Comparison of ENCODE assay signal across 1 cellular context in genomic region chr4:43356786-43357185, GRCh38.
TF ChIP-seq lines count a peak whose summit lies in the region.

No MANE protein-coding gene starts in this region.

TF ChIP-seq in HepG2, 621 proteins besides CTCF, POLR2A, EP300 and RAD21 (continued from another document and continues in another):
- TF ChIP-seq ZNF800 (CRISPR knock-in tag; IDR thresholded peaks at IDR 0.05) (no peak), ZNF44 (CRISPR knock-in tag; IDR thresholded peaks at IDR 0.05) (no peak), MXD1 (CRISPR knock-in tag; IDR thresholded peaks at IDR 0.05) (no peak), ZNF350 (CRISPR knock-in tag; IDR thresholded peaks at IDR 0.05; ENCODE audit: borderline replicate concordance, low read depth) (no peak), ZSCAN21 (CRISPR knock-in tag; IDR thresholded peaks at IDR 0.05; ENCODE audit: borderline replicate concordance) (no peak), RERE (CRISPR knock-in tag; IDR thresholded peaks at IDR 0.05; ENCODE audit: low read depth) (no peak), HNRNPH1 (optimal IDR thresholded peaks at IDR 0.05; ENCODE audit: low read depth, low read length) (no peak), REL (CRISPR knock-in tag; conservative IDR thresholded peaks at IDR 0.05) (no peak), AHDC1 (CRISPR knock-in tag; IDR thresholded peaks at IDR 0.05; ENCODE audit: borderline replicate concordance) (peak; percentile 23; the same call in 1 of the 2 replicates), ZMYM3 (CRISPR knock-in tag; IDR thresholded peaks at IDR 0.05) (no peak), ZNF276 (CRISPR knock-in tag; IDR thresholded peaks at IDR 0.05; ENCODE audit: low read depth) (no peak), TGIF2 (CRISPR knock-in tag; IDR thresholded peaks at IDR 0.05) (no peak), TCF7L2 (IDR thresholded peaks at IDR 0.05; ENCODE audit: low read depth, low read length) (peak; percentile 58; the same call in 1 of the 2 replicates), ZBTB14 (CRISPR knock-in tag; IDR thresholded peaks at IDR 0.05) (no peak), HMG20A (CRISPR knock-in tag; IDR thresholded peaks at IDR 0.05; ENCODE audit: borderline replicate concordance) (peak; percentile 90), RARG (CRISPR knock-in tag; IDR thresholded peaks at IDR 0.05; ENCODE audit: low read depth) (no peak), MEF2D (CRISPR knock-in tag; IDR thresholded peaks at IDR 0.05) (no peak), FOXP1 (IDR thresholded peaks at IDR 0.05) (no peak), FOXP1 (CRISPR knock-in tag; IDR thresholded peaks at IDR 0.05) (peak; percentile 67; the same call in 1 of the 2 replicates), MBD4 (IDR thresholded peaks at IDR 0.05; ENCODE audit: borderline replicate concordance, low read length) (no peak), ZNF362 (CRISPR knock-in tag; IDR thresholded peaks at IDR 0.05; ENCODE audit: borderline replicate concordance) (peak; percentile 83; the same call in 1 of the 2 replicates), RFX3 (CRISPR knock-in tag; IDR thresholded peaks at IDR 0.05) (no peak), ZNF7 (CRISPR knock-in tag; IDR thresholded peaks at IDR 0.05) (no peak), CEBPZ (IDR thresholded peaks at IDR 0.05; ENCODE audit: low read length) (no peak), ZUFSP (CRISPR knock-in tag; IDR thresholded peaks at IDR 0.05; ENCODE audit: borderline replicate concordance) (no peak), ELF4 (CRISPR knock-in tag; IDR thresholded peaks at IDR 0.05; ENCODE audit: borderline replicate concordance) (no peak), ZNF879 (CRISPR knock-in tag; IDR thresholded peaks at IDR 0.05) (no peak)
